Comparison of ENCODE assay signal across 24 cellular contexts in genomic region chr16:8872071-8872470, GRCh38. TPM values are rescaled to one million over a fixed set of nuclear protein-coding genes. Genes with fewer than 3 reads are reported as not detected.
"Had no signal": no experiment of that assay in that cellular context is flagged by ENCODE, and none has a peak within 500 bp of the region (broad histone marks: within the 10 kb centered on the region; RNA-seq: fewer than 3 reads in every experiment).

No MANE protein-coding gene starts in this region.

- H3K36me3 ChIP-seq: esophagus muscularis mucosa, gastroesophageal sphincter, neutrophil, sigmoid colon had no signal

- H3K36me3 Mint-ChIP-seq: naive thymus-derived CD4-positive, alpha-beta T cell had no signal

- H3K27me3 Mint-ChIP-seq: naive thymus-derived CD4-positive, alpha-beta T cell had no signal

- H3K4me2 ChIP-seq: hepatocyte had no signal

- DNase-seq: effector memory CD4-positive, alpha-beta T cell; foreskin fibroblast; head of caudate nucleus; kidney; left cardiac atrium; left ventricle myocardium superior; naive thymus-derived CD4-positive, alpha-beta T cell; nephron progenitor cell; sigmoid colon; stimulated activated naive CD4-positive, alpha-beta T cell; trophoblast cell had no signal

- H3K4me3 ChIP-seq: esophagus muscularis mucosa, gastroesophageal sphincter, hepatocyte, sigmoid colon, skin epidermis had no signal

- H3K27ac ChIP-seq: esophagus muscularis mucosa, gastroesophageal sphincter, sigmoid colon had no signal

- H3K9me3 ChIP-seq: esophagus muscularis mucosa, gastroesophageal sphincter, neutrophil, sigmoid colon had no signal

- H3K4me3 Mint-ChIP-seq: naive thymus-derived CD4-positive, alpha-beta T cell; nephron progenitor cell had no signal

- H3K27me3 ChIP-seq: hepatocyte, neutrophil had no signal

- FAIRE-seq: endometrium, kidney had no signal

- H3K27ac Mint-ChIP-seq: nephron progenitor cell had no signal

- ATAC-seq: gastroesophageal sphincter; left cardiac atrium; left ventricle myocardium superior; naive thymus-derived CD4-positive, alpha-beta T cell had no signal

- H2AFZ ChIP-seq: hepatocyte had no signal

- H3K9me3 Mint-ChIP-seq: nephron progenitor cell had no signal

RNA-seq across cellular contexts. Expression of gene LITAFD, which starts 10.1 kb away (rescaled TPM):
- total RNA-seq: esophagus muscularis mucosa; gastroesophageal sphincter; hepatocyte; kidney; left cardiac atrium; left ventricle myocardium superior; lung microvascular endothelial cell; mesenteric fat pad; mononuclear cell; naive thymus-derived CD4-positive, alpha-beta T cell; osteoblast; pulmonary artery endothelial cell; sigmoid colon; urinary bladder had no signal
- polyA plus RNA-seq: hepatocyte; naive thymus-derived CD4-positive, alpha-beta T cell; sigmoid colon; thymus; urinary bladder had no signal
